ENCODE assay signal across 10 cellular contexts in the genomic region with DNA sequence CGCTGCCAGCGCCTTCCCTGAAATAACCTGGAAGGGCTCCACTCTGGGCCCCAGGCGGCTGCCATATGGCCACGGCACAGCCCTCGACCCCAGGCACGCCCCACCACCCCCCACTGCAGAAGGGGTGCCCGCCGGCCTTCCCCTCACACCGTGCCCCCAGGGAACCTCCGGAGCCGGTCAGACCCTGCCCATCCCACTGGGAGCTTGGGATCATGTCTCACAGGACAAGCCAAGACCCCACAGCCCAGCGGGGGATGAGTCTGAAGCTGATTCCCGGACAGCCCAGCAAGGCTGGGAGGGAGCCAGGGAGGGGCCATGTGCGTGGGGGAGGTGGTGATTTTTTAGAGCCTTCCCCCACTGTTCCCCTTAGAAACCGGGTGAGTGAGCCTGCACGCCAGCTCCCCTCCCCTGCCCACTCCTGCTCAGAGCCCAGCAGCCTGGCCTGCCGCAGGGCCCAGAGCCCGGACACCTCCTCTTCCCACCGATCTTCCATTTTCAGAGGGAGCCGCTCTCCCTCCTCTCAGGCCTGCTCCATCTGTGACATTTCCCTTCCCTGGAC. TPM values are rescaled to one million over a fixed set of nuclear protein-coding genes. Genes with fewer than 3 reads are reported as not detected.
A peak's percentile ranks its signal among the peaks of the same experiment; 100 is the strongest.
DNase-seq lines count a peak whose midpoint lies in the region; ATAC-seq and TF ChIP-seq lines count a peak whose summit lies in the region.
"Had no signal": no experiment of that assay in that cellular context is flagged by ENCODE, and none has a peak within 500 bp of the region (broad histone marks: within the 10 kb centered on the region; RNA-seq: fewer than 3 reads in every experiment).

No MANE protein-coding gene starts in this region.

- DNase-seq in GM06990 (ENCODE audit: extremely low read depth, insufficient read length) (no peak), NCI-H524 treated with DMSO at 0.1 percent for 48 hours (lab: John Stamatoyannopoulos, UW) (peak; percentile 11), sciatic nerve (ENCODE audit: low spot score) (no peak), T-helper 9 cell (no peak)
- DNase-seq in stimulated activated naive CD4-positive, alpha-beta T cell treated with Interleukin-2 at 50 U/mL for 16 hours (lab: John Stamatoyannopoulos, UW): no peak
- DNase-seq: EL had no signal

- H3K4me3 ChIP-seq in GM06990 (replicated peaks; ENCODE audit: low read depth, low read length) (peak overlapping the region; percentile 61), iPS-18a (ENCODE audit: low read length) (peak overlapping the region; percentile 80)

- no peak overlapping the region for H3K9ac ChIP-seq in iPS-18a (ENCODE audit: low read length)

- no peak overlapping the region for H3K27ac ChIP-seq in iPS-18a (ENCODE audit: low read length)

- intact Hi-C loops in sciatic nerve (cut with DNase I): loop anchor here (5.0 kb wide), 1 partner anchor 262 kb away; no protein-coding TSS in a partner anchor

- H3K36me3 ChIP-seq in GM06990 (ENCODE audit: control insufficient read depth, insufficient read depth, low read length) (no peaks in the 10 kb centered on the region), iPS-18a (ENCODE audit: control insufficient read depth, low read depth, low read length) (no peaks in the 10 kb centered on the region)

- peaks cover 5% of the 10 kb centered on the region for H3K4me1 ChIP-seq in iPS-18a (ENCODE audit: control insufficient read depth, low read depth, low read length)

- no peak for TF ChIP-seq CTCF in GM06990 (IDR thresholded peaks at IDR 0.05; ENCODE audit: insufficient read depth, low read length, poor library complexity, severe bottlenecking)

- no peaks in the 10 kb centered on the region; the same call in 1 of the 2 replicates for H3K27me3 ChIP-seq in GM06990 (replicated peaks; ENCODE audit: control insufficient read depth, insufficient read depth, low read length)
- peaks cover 65% of the 10 kb centered on the region for H3K27me3 ChIP-seq in iPS-18a (ENCODE audit: control insufficient read depth, insufficient read depth, low read length)

- H3K9me3 ChIP-seq in iPS-18a (ENCODE audit: control insufficient read depth, low read depth, low read length): peaks cover 6% of the 10 kb centered on the region

- ATAC-seq in sciatic nerve (peak; percentile 27), GM18858 (IDR thresholded peaks at IDR 0.05; ENCODE audit: unreplicated experiment) (no peak), HG02763 (IDR thresholded peaks at IDR 0.05; ENCODE audit: unreplicated experiment) (no peak)

RNA-seq across cellular contexts. Expression of gene RIMBP2, which starts 1.4 kb away (rescaled TPM):
- total RNA-seq in sciatic nerve: 1.6 TPM
- total RNA-seq: bronchial epithelial cell had no signal
